ENCODE assay signal across 12 cellular contexts in genomic region chr1:85339089-85339488, GRCh38.
DNase-seq lines count a peak whose midpoint lies in the region; ATAC-seq and TF ChIP-seq lines count a peak whose summit lies in the region.
"Had no signal": no experiment of that assay in that cellular context is flagged by ENCODE, and none has a peak within 500 bp of the region (broad histone marks: within the 10 kb centered on the region; RNA-seq: fewer than 3 reads in every experiment).

No MANE protein-coding gene starts in this region.

- peaks cover 8% of the 10 kb centered on the region for H3K9me3 ChIP-seq in PC-9 (ENCODE audit: insufficient read depth, low read depth)
- no peaks in the 10 kb centered on the region for H3K9me3 ChIP-seq in right lobe of liver

- WGBS in right lobe of liver (ENCODE audit: insufficient coverage, low coverage, low lambda C conversion rate, missing lambda C conversion rate): 60% methylated on average over 5 of the region's 5 CpGs

- H3K4me2 ChIP-seq in PC-9: peak overlapping the region; percentile 11

- no peak overlapping the region for H2AFZ ChIP-seq in PC-9

- no peaks in the 10 kb centered on the region for H3K9me2 ChIP-seq in PC-9 (ENCODE audit: insufficient read depth)

- peak; percentile 57 for DNase-seq in EL
- peak in 1 of 2 experiments; percentile 70 for DNase-seq in PC-9
- peak; percentile 70 for DNase-seq in choroid plexus epithelial cell (ENCODE audit: low read depth)
- DNase-seq in right lobe of liver: no peak
- no peak for DNase-seq in substantia nigra (lab: John Stamatoyannopoulos, UW)
- DNase-seq in pons (ENCODE audit: low spot score): no peak
- no peak for DNase-seq in anterior cingulate cortex (lab: John Stamatoyannopoulos, UW)
- DNase-seq: aorta; effector memory CD4-positive, alpha-beta T cell; immature natural killer cell; stimulated activated naive CD8-positive, alpha-beta T cell treated with anti-CD3 and anti-CD28 coated beads, Interleukin-15, Interleukin-2, amounts not matched to agents 100 U/mL and 50 U/mL, for 24 hours had no signal

- no peak for TF ChIP-seq POLR2A in right lobe of liver (IDR thresholded peaks at IDR 0.05)

- H3K4me3 ChIP-seq in PC-9: no peak overlapping the region
- H3K4me3 ChIP-seq in choroid plexus epithelial cell (ENCODE audit: low read depth, low read length): no peak overlapping the region
- H3K4me3 ChIP-seq in right lobe of liver: no peak overlapping the region

- no peaks in the 10 kb centered on the region for H4K20me1 ChIP-seq in PC-9 (ENCODE audit: insufficient read depth)

- H3K4me1 ChIP-seq in PC-9 (replicated peaks; ENCODE audit: insufficient read depth) (peaks cover 28% of the 10 kb centered on the region), right lobe of liver (peaks cover 0 to 12% (median 3%) of the 10 kb centered on the region in 4 donors)

- no TSS peak for BruUV-seq in PC-9 (replicated peaks; lab: Mats Ljungman, UMichigan)

- ATAC-seq in right lobe of liver (peak in 3 of 4 donors; percentile 37 to 93 (median 91)), GM18511 (IDR thresholded peaks at IDR 0.05; ENCODE audit: unreplicated experiment) (no peak)
- ATAC-seq: stimulated activated naive CD8-positive, alpha-beta T cell treated with anti-CD3 and anti-CD28 coated beads, Interleukin-15, Interleukin-2, amounts not matched to agents 100 U/mL and 50 U/mL, for 24 hours had no signal

- POLR2A ChIA-PET in PC-9 (lab: Charles Lee; ENCODE audit: unreplicated experiment): interaction anchor here (0.6 to 1.0 kb wide), 2 partner anchors 33 to 68 kb away, joined by 4 read pairs; no protein-coding TSS in a partner anchor

- CTCF ChIA-PET in PC-9 (lab: Charles Lee): no interaction called here

- H3K36me3 ChIP-seq in PC-9 (ENCODE audit: low read depth) (peaks cover 15% of the 10 kb centered on the region; the same call in 1 of the 2 replicates), right lobe of liver (no peaks in the 10 kb centered on the region)

- intact Hi-C loops in PC-9 (cut with micrococcal nuclease; ENCODE audit: unreplicated experiment) (loop anchor here (5.0 kb wide), 1 partner anchor 68 kb away; no protein-coding TSS in a partner anchor), right lobe of liver (cut with DNase I) (no loop called here)

- no peaks in the 10 kb centered on the region for H3K79me2 ChIP-seq in PC-9 (ENCODE audit: low read depth)

- H3F3A ChIP-seq in PC-9 (ENCODE audit: insufficient read depth, low read depth): 0 out of 2 replicates have a peak, but pooled peaks cover 6% of the 10 kb centered on the region

- TF ChIP-seq CTCF in PC-9 (conservative IDR thresholded peaks at IDR 0.05) (no peak), choroid plexus epithelial cell (conservative IDR thresholded peaks at IDR 0.05; ENCODE audit: low read depth, low read length) (no peak), right lobe of liver (IDR thresholded peaks at IDR 0.05) (no peak)

- no peaks in the 10 kb centered on the region for H3K27me3 ChIP-seq in PC-9 (ENCODE audit: insufficient read depth, low read depth)
- H3K27me3 ChIP-seq in right lobe of liver: no peaks in the 10 kb centered on the region

- H3K27ac ChIP-seq in PC-9 (peak overlapping the region; percentile 17; the same call in 1 of the 2 replicates), right lobe of liver (peak overlapping the region in 1 of 3 donors; percentile 14), substantia nigra (ENCODE audit: low read depth, low read length, poor library complexity, severe bottlenecking) (no peak overlapping the region)

Comparison
In these comparisons a context has a peak if more than half of its experiments do, and no peak if none do; other contexts are left out.
1. DNase-seq: peak in EL (single experiment) and choroid plexus epithelial cell (single experiment); none in right lobe of liver (0 of 3), substantia nigra (0 of 49), pons (single experiment) and anterior cingulate cortex (0 of 58).